19 cellular contexts compared by ENCODE assay signal in genomic region chr1:233109121-233109520, GRCh38.
"Had no signal": no experiment of that assay in that cellular context is flagged by ENCODE, and none has a peak within 500 bp of the region (broad histone marks: within the 10 kb centered on the region; RNA-seq: fewer than 3 reads in every experiment).

No MANE protein-coding gene starts in this region.

- H3K4me3 Mint-ChIP-seq: activated B cell treated with CpG ODN at 0.5 μM for 24 hours; activated CD4-positive, alpha-beta T cell treated with anti-CD3 and anti-CD28 coated beads, Interleukin-2, amount 10 ng/mL, durations not matched to agents 24 days and 14 days; neural progenitor cell; T-helper 1 cell treated with Interleukin-12 subunit alpha and Interleukin-12 subunit beta and Interleukin-4 antibody, amounts not matched to agents 30 μg/mL and 1 μg/mL, for 36 hours had no signal

- H3K4me2 ChIP-seq: neural progenitor cell had no signal

- H2AFZ ChIP-seq: neural progenitor cell had no signal

- H3K4me1 ChIP-seq: pancreas had no signal

- H3K9me3 Mint-ChIP-seq: activated B cell treated with CpG ODN at 0.5 μM for 24 hours; activated CD4-positive, alpha-beta T cell treated with anti-CD3 and anti-CD28 coated beads, Interleukin-2, amount 10 ng/mL, durations not matched to agents 24 days and 14 days; activated naive CD4-positive, alpha-beta T cell treated with anti-CD3 and anti-CD28 coated beads, Interleukin-2, amount 50 U/mL, for 72 hours; neural progenitor cell; T-helper 1 cell treated with Interleukin-12 subunit alpha and Interleukin-12 subunit beta and Interleukin-4 antibody, amounts not matched to agents 30 μg/mL and 1 μg/mL, for 36 hours had no signal

- H3K9me3 ChIP-seq: esophagus squamous epithelium, heart right ventricle, left lung, pancreas, stomach, thoracic aorta had no signal

- FAIRE-seq: frontal cortex, pancreas, urothelium cell line had no signal

- H3K27me3 ChIP-seq: esophagus squamous epithelium, heart right ventricle, left lung, neural progenitor cell, pancreas, stomach had no signal

- H3K36me3 ChIP-seq: esophagus squamous epithelium, heart right ventricle, left lung, neural progenitor cell, pancreas, thoracic aorta had no signal

- H3K27ac ChIP-seq: esophagus squamous epithelium, heart right ventricle, left lung, neural progenitor cell, pancreas, stomach, thoracic aorta had no signal

- H3K4me3 ChIP-seq: esophagus squamous epithelium, heart right ventricle, left lung, neural progenitor cell, pancreas, stomach, thoracic aorta had no signal

- H3K4me1 Mint-ChIP-seq: activated B cell treated with CpG ODN at 0.5 μM for 24 hours had no signal

- DNase-seq: activated B cell treated with CpG ODN at 0.5 μM for 24 hours; activated CD4-positive, alpha-beta T cell treated with anti-CD3 and anti-CD28 coated beads, Interleukin-2, amount 10 ng/mL, durations not matched to agents 24 days and 14 days; activated CD8-positive, alpha-beta memory T cell treated with anti-CD3 and anti-CD28 coated beads for 24 hours; activated effector memory CD4-positive, alpha-beta T cell treated with anti-CD3 and anti-CD28 coated beads, Interleukin-2, amount 50 U/mL, for 16 hours; amygdala; esophagus squamous epithelium; heart right ventricle; islet precursor cell; left lung; pancreas; stimulated activated CD4-positive, alpha-beta T cell treated with anti-CD3 and anti-CD28 coated beads, Interleukin-15, amount 100 ng/mL, for 24 hours; stimulated activated CD4-positive, alpha-beta T cell treated with anti-CD3 and anti-CD28 coated beads, Interleukin-4, amount 100 ng/mL, for 24 hours; stomach had no signal

- H3K27ac Mint-ChIP-seq: activated B cell treated with CpG ODN at 0.5 μM for 24 hours; activated CD4-positive, alpha-beta T cell treated with anti-CD3 and anti-CD28 coated beads, Interleukin-2, amount 10 ng/mL, durations not matched to agents 24 days and 14 days; T-helper 1 cell treated with Interleukin-12 subunit alpha and Interleukin-12 subunit beta and Interleukin-4 antibody, amounts not matched to agents 30 μg/mL and 1 μg/mL, for 36 hours had no signal

- ATAC-seq: activated naive CD4-positive, alpha-beta T cell treated with anti-CD3 and anti-CD28 coated beads, Interleukin-2, amount 50 U/mL, for 72 hours; left lung; pancreas had no signal

- H3K27me3 Mint-ChIP-seq: activated B cell treated with CpG ODN at 0.5 μM for 24 hours; activated CD4-positive, alpha-beta T cell treated with anti-CD3 and anti-CD28 coated beads, Interleukin-2, amount 10 ng/mL, durations not matched to agents 24 days and 14 days had no signal

- H3K9ac ChIP-seq: neural progenitor cell had no signal
